Comparison of ENCODE assay signal across 9 cellular contexts in genomic region chr2:203340791-203341487, GRCh38. TPM values are rescaled to one million over a fixed set of nuclear protein-coding genes. Genes with fewer than 3 reads are reported as not detected.
DNase-seq lines count a peak whose midpoint lies in the region; ATAC-seq and TF ChIP-seq lines count a peak whose summit lies in the region.
"Had no signal": no experiment of that assay in that cellular context is flagged by ENCODE, and none has a peak within 500 bp of the region (broad histone marks: within the 10 kb centered on the region; RNA-seq: fewer than 3 reads in every experiment).

No MANE protein-coding gene starts in this region.

- peaks cover 89% of the 10 kb centered on the region for H3K36me3 Mint-ChIP-seq in nephron progenitor cell (ENCODE audit: low read depth)

- H3K9me3 ChIP-seq in SJSA1 (replicated peaks): no peaks in the 10 kb centered on the region

- peaks cover 3% of the 10 kb centered on the region for H3K27me3 Mint-ChIP-seq in nephron progenitor cell (ENCODE audit: low read depth, poor library complexity)
- H3K27me3 Mint-ChIP-seq: activated B cell treated with CpG ODN at 0.5 μM for 24 hours had no signal

- no peak for TF ChIP-seq CTCF in fibroblast of mammary gland (conservative IDR thresholded peaks at IDR 0.05; ENCODE audit: control insufficient read depth, insufficient read depth, low read depth, low read length)
- TF ChIP-seq CTCF in nephron progenitor cell (IDR thresholded peaks at IDR 0.05): no peak

- H3K9me3 Mint-ChIP-seq in nephron progenitor cell: peaks cover 6% of the 10 kb centered on the region
- H3K9me3 Mint-ChIP-seq: activated B cell treated with CpG ODN at 0.5 μM for 24 hours had no signal

- peak overlapping the region; percentile 93 for H3K27ac ChIP-seq in SJSA1

- H3K4me1 ChIP-seq in SJSA1 (replicated peaks): peaks cover 34% of the 10 kb centered on the region

- ATAC-seq in HG02798 (IDR thresholded peaks at IDR 0.05; ENCODE audit: poor library complexity, unreplicated experiment): no peak

- peaks cover 30% of the 10 kb centered on the region for H3K36me3 ChIP-seq in SJSA1

- H3K4me3 Mint-ChIP-seq in nephron progenitor cell: no peak overlapping the region
- H3K4me3 Mint-ChIP-seq: activated B cell treated with CpG ODN at 0.5 μM for 24 hours had no signal

- H3K4me1 Mint-ChIP-seq in nephron progenitor cell: peaks cover 7% of the 10 kb centered on the region
- H3K4me1 Mint-ChIP-seq: activated B cell treated with CpG ODN at 0.5 μM for 24 hours had no signal

- no peaks in the 10 kb centered on the region for H3K27me3 ChIP-seq in SJSA1 (replicated peaks)

- DNase-seq in DMS79 treated with DMSO at 0.1 percent for 48 hours (lab: John Stamatoyannopoulos, UW) (peak; percentile 14), SJSA1 (ENCODE audit: low read depth in 1 of 2, low spot score in 2 of 2) (peak; percentile 81 to 91), fibroblast of mammary gland (ENCODE audit: low read depth) (peak; percentile 34), nephron progenitor cell (no peak), NCI-H526 (lab: John Stamatoyannopoulos, UW) (no peak), amygdala (lab: John Stamatoyannopoulos, UW) (no peak), SW480 (ENCODE audit: low spot score) (no peak)
- DNase-seq: activated B cell treated with CpG ODN at 0.5 μM for 24 hours had no signal

- H3K27ac Mint-ChIP-seq in nephron progenitor cell: peak overlapping the region; percentile 44
- H3K27ac Mint-ChIP-seq: activated B cell treated with CpG ODN at 0.5 μM for 24 hours had no signal

- H3K4me3 ChIP-seq in SJSA1 (no peak overlapping the region; the same call in 1 of the 2 replicates), fibroblast of mammary gland (ENCODE audit: control insufficient read depth, low read depth, low read length) (no peak overlapping the region)

RNA-seq across cellular contexts. Expression of gene ABI2, which starts 12.7 kb away (rescaled TPM):
- total RNA-seq in SJSA1 (2014; rRNA removed; shearing (Covaris generic)): 43.9 and 54.8 TPM in 2 replicates

Comparison
In these comparisons a context has a peak if more than half of its experiments do, and no peak if none do; other contexts are left out.
1. DNase-seq: peak in DMS79 treated with DMSO at 0.1 percent for 48 hours (single experiment), SJSA1 (2 of 2) and fibroblast of mammary gland (single experiment); none in nephron progenitor cell (single experiment), NCI-H526 (0 of 2), amygdala (0 of 56) and SW480 (single experiment).